Comparison of ENCODE assay signal across 19 cellular contexts in genomic region chr6:121999458-122000065, GRCh38.
"Had no signal": no experiment of that assay in that cellular context is flagged by ENCODE, and none has a peak within 500 bp of the region (broad histone marks: within the 10 kb centered on the region; RNA-seq: fewer than 3 reads in every experiment).

No MANE protein-coding gene starts in this region.

- H3K4me1 ChIP-seq: gastrocnemius medialis, parathyroid adenoma, thyroid gland, upper lobe of right lung had no signal

- H3K79me2 ChIP-seq: parathyroid adenoma had no signal

- H2AFZ ChIP-seq: parathyroid adenoma had no signal

- H3K27ac ChIP-seq: brain microvascular endothelial cell, gastrocnemius medialis, parathyroid adenoma, thyroid gland, upper lobe of right lung had no signal

- H3K27me3 ChIP-seq: brain microvascular endothelial cell, gastrocnemius medialis, thyroid gland, upper lobe of right lung had no signal

- DNase-seq: activated CD4-positive, alpha-beta T cell treated with anti-CD3 and anti-CD28 coated beads, Interleukin-2, amount 50 U/mL, for 4 hours; activated CD8-positive, alpha-beta memory T cell treated with anti-CD3 and anti-CD28 coated beads for 24 hours; activated CD8-positive, alpha-beta memory T cell treated with anti-CD3 and anti-CD28 coated beads, Interleukin-2, amount 50 U/mL, for 4 hours; activated T-cell treated with anti-CD3 and anti-CD28 coated beads, Interleukin-2, amount 50 U/mL, for 24 hours; aorta; brain microvascular endothelial cell; central memory CD4-positive, alpha-beta T cell; effector memory CD4-positive, alpha-beta T cell; gastrocnemius medialis; head of caudate nucleus; hypothalamus; left ventricle myocardium superior; right cardiac atrium; stimulated activated CD4-positive, alpha-beta T cell treated with anti-CD3 and anti-CD28 coated beads, Interleukin-4, amount 100 ng/mL, for 4 hours; stimulated activated naive CD8-positive, alpha-beta T cell treated with anti-CD3 and anti-CD28 coated beads, Interleukin-15, Interleukin-2, amounts not matched to agents 100 U/mL and 50 U/mL, for 24 hours; substantia nigra; thyroid gland; upper lobe of right lung had no signal

- H3K36me3 ChIP-seq: brain microvascular endothelial cell, gastrocnemius medialis, thyroid gland, upper lobe of right lung had no signal

- H3K9ac ChIP-seq: parathyroid adenoma had no signal

- H3K4me3 ChIP-seq: gastrocnemius medialis, thyroid gland, upper lobe of right lung had no signal

- H3K9me3 ChIP-seq: gastrocnemius medialis, thyroid gland, upper lobe of right lung had no signal
